ENCODE assay signal across 9 cellular contexts in the genomic region with DNA sequence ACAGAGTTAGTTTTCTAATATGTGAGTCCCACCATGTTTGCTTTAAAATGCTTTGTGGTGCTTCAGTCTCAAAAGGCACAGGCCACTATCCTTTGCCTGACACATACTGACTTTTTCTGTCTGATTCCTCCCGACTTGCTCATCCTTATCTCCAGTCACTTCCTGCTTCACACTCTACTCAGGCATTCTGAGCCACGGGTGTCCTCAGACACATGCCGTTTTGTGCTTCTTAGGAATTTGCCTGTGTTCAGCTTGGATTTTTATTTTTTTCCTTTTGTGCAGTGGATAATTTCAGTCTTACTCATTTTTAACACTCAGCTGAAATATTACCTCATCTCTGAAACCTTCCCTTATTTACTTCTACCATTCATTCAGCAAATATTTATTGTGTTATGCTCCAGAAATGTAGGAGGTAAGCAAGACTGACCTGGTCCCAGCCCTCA. TPM values are rescaled to one million over a fixed set of nuclear protein-coding genes. Genes with fewer than 3 reads are reported as not detected.
A peak's percentile ranks its signal among the peaks of the same experiment; 100 is the strongest.
DNase-seq lines count a peak whose midpoint lies in the region; ATAC-seq and TF ChIP-seq lines count a peak whose summit lies in the region.
"Had no signal": no experiment of that assay in that cellular context is flagged by ENCODE, and none has a peak within 500 bp of the region (broad histone marks: within the 10 kb centered on the region; RNA-seq: fewer than 3 reads in every experiment).

No MANE protein-coding gene starts in this region.

- POLR2A ChIA-PET in PC-3 (lab: Charles Lee; ENCODE audit: unreplicated experiment), result no interaction called here
- POLR2A ChIA-PET in GM10248 (lab: Yijun Ruan, JAX), result no interaction called here

- peak overlapping the region; percentile 47 for H3K4me2 ChIP-seq in PC-3 (ENCODE audit: low read length)

- CTCF ChIA-PET in PC-3 (lab: Charles Lee) (no interaction called here), GM10248 (lab: Yijun Ruan, JAX) (no interaction called here)

- no peak overlapping the region for H3K4me3 Mint-ChIP-seq in mesothelial cell of epicardium

- H2AFZ ChIP-seq in PC-3 (ENCODE audit: low read length), result peak overlapping the region; percentile 19; the same call in 1 of the 2 replicates

- no peaks in the 10 kb centered on the region for H3K36me3 ChIP-seq in PC-3 (ENCODE audit: low read depth, low read length)

- peaks cover 4% of the 10 kb centered on the region for H3K36me3 Mint-ChIP-seq in mesothelial cell of epicardium

- H3K4me3 ChIP-seq in PC-3 (ENCODE audit: low read length) (no peak overlapping the region), epithelial cell of esophagus (ENCODE audit: low read length) (no peak overlapping the region)

- intact Hi-C loops in PC-3 (cut with micrococcal nuclease), result no loop called here

- H3K9me2 ChIP-seq in PC-3 (replicated peaks; ENCODE audit: low read length), result no peaks in the 10 kb centered on the region

- peak; percentile 74 for ATAC-seq in PC-3
- no peak for ATAC-seq in HG02884 (IDR thresholded peaks at IDR 0.05; ENCODE audit: unreplicated experiment)
- no peak for ATAC-seq in GM21576 (IDR thresholded peaks at IDR 0.05; ENCODE audit: unreplicated experiment)

- H3K27me3 Mint-ChIP-seq in mesothelial cell of epicardium (ENCODE audit: low read depth), result no peaks in the 10 kb centered on the region

- BruUV-seq in PC-3 (replicated peaks; lab: Mats Ljungman, UMichigan), result no TSS peak

- H3K27me3 ChIP-seq in PC-3 (ENCODE audit: low read length), result no peaks in the 10 kb centered on the region

- no peaks in the 10 kb centered on the region for H3F3A ChIP-seq in PC-3 (ENCODE audit: low read length, unreplicated experiment)

- DNase-seq in COLO829 (ENCODE audit: low spot score), result peak; percentile 54
- DNase-seq in PC-3, result peak; percentile 76
- peak; percentile 92 for DNase-seq in epithelial cell of esophagus (ENCODE audit: low read depth)
- no peak for DNase-seq in mesothelial cell of epicardium (ENCODE audit: low spot score in 2 of 2, unreplicated experiment in 2 of 2)
- no peak for DNase-seq in stimulated activated CD4-positive, alpha-beta T cell treated with anti-CD3 and anti-CD28 coated beads, Interleukin-2, amount 100 ng/mL, for 48 hours
- DNase-seq in GM10248 (ENCODE audit: extremely low spot score), result no peak
- DNase-seq: T-helper 9 cell had no signal

- H3K79me2 ChIP-seq in PC-3 (ENCODE audit: low read length), result no peaks in the 10 kb centered on the region; the same call in 1 of the 2 replicates

- H3K9me3 Mint-ChIP-seq in mesothelial cell of epicardium, result peaks cover 8% of the 10 kb centered on the region

- H3K4me1 ChIP-seq in PC-3 (ENCODE audit: insufficient read depth, low read length), result peaks cover 41% of the 10 kb centered on the region

- no peak for TF ChIP-seq CTCF in PC-3 (conservative IDR thresholded peaks at IDR 0.05; ENCODE audit: low read depth, low read length)
- TF ChIP-seq CTCF in epithelial cell of esophagus (IDR thresholded peaks at IDR 0.05; ENCODE audit: insufficient read depth, low read depth, low read length, missing control alignments), result no peak
- no peak for TF ChIP-seq CTCF in mesothelial cell of epicardium (IDR thresholded peaks at IDR 0.05; ENCODE audit: unreplicated experiment)
- no peak for TF ChIP-seq CTCF in GM10248 (IDR thresholded peaks at IDR 0.05; ENCODE audit: control extremely low read depth, extremely low read depth, low read depth, missing control alignments)

- H4K20me1 ChIP-seq in PC-3 (ENCODE audit: low read length), result no peaks in the 10 kb centered on the region

- H3K27ac Mint-ChIP-seq in mesothelial cell of epicardium, result peak overlapping the region; percentile 18

- no peaks in the 10 kb centered on the region for H3K9me3 ChIP-seq in PC-3 (ENCODE audit: low read length)

- peak overlapping the region; percentile 45 for H3K27ac ChIP-seq in PC-3 (ENCODE audit: low read length)

- H3K9ac ChIP-seq in PC-3 (ENCODE audit: low read length), result no peak overlapping the region

- peaks cover 41% of the 10 kb centered on the region for H3K4me1 Mint-ChIP-seq in mesothelial cell of epicardium

RNA-seq across cellular contexts. Expression of gene MAN2A1, which starts 54.1 kb away (rescaled TPM):
- 20.8 and 21.8 TPM in 2 replicates for total RNA-seq in PC-3 (2014; rRNA removed)
- total RNA-seq in mesothelial cell of epicardium, result 19.1 to 21.3 TPM (median 20.0 TPM) in 3 replicates

Comparison
In these comparisons a context has a peak if more than half of its experiments do, and no peak if none do; other contexts are left out.
1. DNase-seq: peak in COLO829 (single experiment), PC-3 (single experiment) and epithelial cell of esophagus (single experiment); none in mesothelial cell of epicardium (0 of 2), stimulated activated CD4-positive, alpha-beta T cell treated with anti-CD3 and anti-CD28 coated beads, Interleukin-2, amount 100 ng/mL, for 48 hours (0 of 2) and GM10248 (single experiment).